In the genomic region with DNA sequence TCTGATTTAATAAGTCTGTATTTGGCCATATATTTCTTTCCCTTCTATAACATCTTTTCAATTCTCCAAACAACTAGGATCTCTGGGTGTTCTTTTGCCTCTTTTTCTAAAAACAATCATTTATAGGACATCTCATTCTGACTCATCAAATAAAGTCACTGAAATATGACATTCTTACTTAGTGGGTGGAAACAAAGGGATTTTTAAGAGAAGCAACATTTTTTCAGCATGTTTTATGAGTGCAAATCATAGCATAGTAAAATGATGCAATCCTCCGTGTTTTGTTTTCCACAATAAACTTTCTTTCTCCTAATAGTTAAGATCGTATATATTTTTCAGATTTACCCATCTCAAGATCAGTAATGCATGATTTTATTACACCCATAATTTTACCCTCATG, we compare ENCODE assay signal across 20 cellular contexts.
DNase-seq lines count a peak whose midpoint lies in the region; ATAC-seq, FAIRE-seq and TF ChIP-seq lines count a peak whose summit lies in the region.
"Had no signal": no experiment of that assay in that cellular context is flagged by ENCODE, and none has a peak within 500 bp of the region (broad histone marks: within the 10 kb centered on the region; RNA-seq: fewer than 3 reads in every experiment).

No MANE protein-coding gene starts in this region.

- H4K5ac ChIP-seq in IMR-90 (ENCODE audit: low read depth, low read length) = no peak overlapping the region

- no peak overlapping the region for H2AK9ac ChIP-seq in IMR-90 (replicated peaks; ENCODE audit: low read depth, low read length, poor library complexity)

- H4K91ac ChIP-seq in IMR-90 (ENCODE audit: insufficient read depth, low read depth, low read length) = no peak overlapping the region

- TF ChIP-seq CTCF in AG09309 (IDR thresholded peaks at IDR 0.05; ENCODE audit: control insufficient read depth, insufficient read depth, low read depth, low read length, missing control alignments) (no peak), IMR-90 (conservative IDR thresholded peaks at IDR 0.05; ENCODE audit: low read depth, low read length) (no peak), brain microvascular endothelial cell (IDR thresholded peaks at IDR 0.05; ENCODE audit: low read depth, low read length, missing control alignments) (no peak), coronary artery (IDR thresholded peaks at IDR 0.05) (no peak)

- POLR2A ChIA-PET in IMR-90 (lab: Charles Lee; ENCODE audit: unreplicated experiment) = no interaction called here

- no TSS peak for BruUV-seq in IMR-90 (replicated peaks; lab: Mats Ljungman, UMichigan)

- no peak overlapping the region for H3K56ac ChIP-seq in IMR-90 (ENCODE audit: extremely low read depth, insufficient read depth, low read length)

- no peak for TF ChIP-seq RAD21 in IMR-90 (IDR thresholded peaks at IDR 0.05; ENCODE audit: low read length)

- H3K27ac ChIP-seq in IMR-90 (ENCODE audit: insufficient read depth, low read length) (peak overlapping the region; percentile 35; the same call in 1 of the 2 replicates), brain microvascular endothelial cell (peak overlapping the region; percentile 89), coronary artery (no peak overlapping the region)

- H2BK20ac ChIP-seq in IMR-90 (ENCODE audit: low read depth, low read length) = no peak overlapping the region

- no peak for FAIRE-seq in frontal cortex (lab: Jason Lieb, UNC)
- FAIRE-seq: GM19239 had no signal

- no peak overlapping the region for H3K14ac ChIP-seq in IMR-90 (replicated peaks; ENCODE audit: low read depth, low read length)

- H2BK120ac ChIP-seq in IMR-90 (ENCODE audit: low read depth, low read length) = no peak overlapping the region

- no peak overlapping the region for H3K4ac ChIP-seq in IMR-90 (ENCODE audit: low read depth, low read length)

- CTCF ChIA-PET in IMR-90 (lab: Yijun Ruan, JAX) = no interaction called here

- H2AFZ ChIP-seq in IMR-90 (replicated peaks; ENCODE audit: low read length, poor library complexity) = no peak overlapping the region

- H3K9me3 ChIP-seq in IMR-90 (ENCODE audit: control insufficient read depth, insufficient read depth, low read length) = no peaks in the 10 kb centered on the region
- H3K9me3 ChIP-seq: BE2C, mucosa of descending colon had no signal

- H3K36me3 ChIP-seq in IMR-90 (ENCODE audit: control insufficient read depth, insufficient read depth, low read length) (no peaks in the 10 kb centered on the region), brain microvascular endothelial cell (replicated peaks) (no peaks in the 10 kb centered on the region)
- H3K36me3 ChIP-seq: BE2C had no signal

- H3K23ac ChIP-seq in IMR-90 (ENCODE audit: low read depth, low read length) = no peak overlapping the region

- peaks cover 4% of the 10 kb centered on the region for H3K9me1 ChIP-seq in IMR-90 (ENCODE audit: insufficient read depth, low read length)

- H2BK15ac ChIP-seq in IMR-90 (ENCODE audit: low read depth, low read length) = no peak overlapping the region

- H4K20me1 ChIP-seq in IMR-90 (ENCODE audit: insufficient read depth, low read length) = no peaks in the 10 kb centered on the region

- no peak overlapping the region for H4K8ac ChIP-seq in IMR-90 (ENCODE audit: low read depth in 2 of 2, low read length in 2 of 2)

- DNase-seq in AG09309 (ENCODE audit: low read depth) = peak; percentile 86
- DNase-seq in IMR-90 = peak; percentile 77
- DNase-seq in brain microvascular endothelial cell = no peak
- DNase-seq in iris pigment epithelial cell (ENCODE audit: low read depth) = peak; percentile 69
- DNase-seq in frontal cortex (ENCODE audit: low spot score in 2 of 2) = no peak
- DNase-seq in coronary artery (ENCODE audit: low spot score) = no peak
- DNase-seq in KG1 (lab: John Stamatoyannopoulos, UW) = no peak
- DNase-seq: activated CD8-positive, alpha-beta T cell treated with anti-CD3 and anti-CD28 coated beads, Interleukin-2, amount 10 ng/mL, durations not matched to agents 7 days and 5 days; activated gamma-delta T cell treated with Interleukin-2 at 50 U/mL for 16 hours; BE2C; DND-41; immature natural killer cell; Karpas-422; mucosa of descending colon; NCI-H187 treated with DMSO at 0.1 percent for 48 hours; NCI-H69; posterior cingulate gyrus; stimulated activated CD8-positive, alpha-beta memory T cell treated with anti-CD3 and anti-CD28 coated beads, Interleukin-4, amount 100 ng/mL, for 48 hours had no signal

- in situ Hi-C loops in IMR-90 (cut with MboI; ENCODE audit: low sequenced_read_pairs) = no loop called here
- in situ Hi-C loops in brain microvascular endothelial cell (cut with HindIII; ENCODE audit: low pct_ligation_motif_present, low sequenced_read_pairs) = no loop called here

- no peak overlapping the region for H3K18ac ChIP-seq in IMR-90 (ENCODE audit: low read depth, low read length)

- no CpG with 5 or more reads among the region's 2 CpGs for WGBS in IMR-90 (ENCODE audit: extremely low coverage in 2 of 2, insufficient read length in 1 of 2), 2 experiments

- intact Hi-C loops in IMR-90 (cut with micrococcal nuclease) = no loop called here

- no peaks in the 10 kb centered on the region for H3K79me1 ChIP-seq in IMR-90 (ENCODE audit: low read depth in 1 of 2, low read length in 2 of 2)

- dilution Hi-C loops in IMR-90 (cut with HindIII; ENCODE audit: low sequenced_read_pairs, unreplicated experiment) = no loop called here

- 0 out of 2 replicates have a peak, but pooled peaks cover 3% of the 10 kb centered on the region for H3K4me1 ChIP-seq in IMR-90 (ENCODE audit: control insufficient read depth, insufficient read depth, low read length)
- H3K4me1 ChIP-seq: BE2C had no signal

- no peak overlapping the region for H3K9ac ChIP-seq in IMR-90 (ENCODE audit: low read depth, low read length)

- H3K27me3 ChIP-seq in IMR-90 (ENCODE audit: control insufficient read depth, insufficient read depth, low read length) (no peaks in the 10 kb centered on the region), brain microvascular endothelial cell (replicated peaks) (no peaks in the 10 kb centered on the region)
- H3K27me3 ChIP-seq: BE2C had no signal

- H3K4me2 ChIP-seq in IMR-90 (ENCODE audit: low read depth, low read length) = peak overlapping the region; percentile 5; the same call in 1 of the 2 replicates

- ATAC-seq in IMR-90 (ENCODE audit: low read depth) = peak; percentile 43; the same call in 1 of the 2 replicates
- no peak for ATAC-seq in GM21528 (IDR thresholded peaks at IDR 0.05; ENCODE audit: low FRiP score, unreplicated experiment)
- ATAC-seq: activated CD8-positive, alpha-beta T cell treated with anti-CD3 and anti-CD28 coated beads, Interleukin-2, amount 10 ng/mL, durations not matched to agents 7 days and 5 days; mucosa of descending colon had no signal

- H2AK5ac ChIP-seq in IMR-90 (ENCODE audit: low read depth, low read length) = no peak overlapping the region

- no peak for TF ChIP-seq POLR2A in IMR-90 (IDR thresholded peaks at IDR 0.05; ENCODE audit: low read depth, low read length)

- H3K4me3 ChIP-seq in AG09309 (ENCODE audit: control insufficient read depth, low read depth, low read length) (no peak overlapping the region), IMR-90 (ENCODE audit: insufficient read depth, low read depth, low read length) (no peak overlapping the region), brain microvascular endothelial cell (ENCODE audit: low read depth, low read length) (no peak overlapping the region), coronary artery (no peak overlapping the region)
- H3K4me3 ChIP-seq: mucosa of descending colon had no signal

- peak overlapping the region; percentile 26 for H2BK5ac ChIP-seq in IMR-90 (ENCODE audit: low read depth, low read length, poor library complexity, severe bottlenecking)

TF ChIP-seq in IMR-90, 13 proteins besides CTCF, POLR2A, EP300 and RAD21:
- TF ChIP-seq FOS (IDR thresholded peaks at IDR 0.05; ENCODE audit: low read depth, low read length) = peak; percentile 13; the same call in 1 of the 2 replicates
- no peak for TF ChIP-seq CHD1 (IDR thresholded peaks at IDR 0.05; ENCODE audit: low read depth, low read length)
- peak; percentile 96 for TF ChIP-seq CEBPB (IDR thresholded peaks at IDR 0.05; ENCODE audit: low read depth, low read length)
- TF ChIP-seq, protein P1, sequence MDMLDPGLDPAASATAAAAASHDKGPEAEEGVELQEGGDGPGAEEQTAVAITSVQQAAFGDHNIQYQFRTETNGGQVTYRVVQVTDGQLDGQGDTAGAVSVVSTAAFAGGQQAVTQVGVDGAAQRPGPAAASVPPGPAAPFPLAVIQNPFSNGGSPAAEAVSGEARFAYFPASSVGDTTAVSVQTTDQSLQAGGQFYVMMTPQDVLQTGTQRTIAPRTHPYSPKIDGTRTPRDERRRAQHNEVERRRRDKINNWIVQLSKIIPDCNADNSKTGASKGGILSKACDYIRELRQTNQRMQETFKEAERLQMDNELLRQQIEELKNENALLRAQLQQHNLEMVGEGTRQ (IDR thresholded peaks at IDR 0.05; ENCODE audit: low read depth, low read length) = no peak
- no peak for TF ChIP-seq MXI1 (IDR thresholded peaks at IDR 0.05; ENCODE audit: borderline replicate concordance, low read depth, low read length)
- TF ChIP-seq, protein P2, sequence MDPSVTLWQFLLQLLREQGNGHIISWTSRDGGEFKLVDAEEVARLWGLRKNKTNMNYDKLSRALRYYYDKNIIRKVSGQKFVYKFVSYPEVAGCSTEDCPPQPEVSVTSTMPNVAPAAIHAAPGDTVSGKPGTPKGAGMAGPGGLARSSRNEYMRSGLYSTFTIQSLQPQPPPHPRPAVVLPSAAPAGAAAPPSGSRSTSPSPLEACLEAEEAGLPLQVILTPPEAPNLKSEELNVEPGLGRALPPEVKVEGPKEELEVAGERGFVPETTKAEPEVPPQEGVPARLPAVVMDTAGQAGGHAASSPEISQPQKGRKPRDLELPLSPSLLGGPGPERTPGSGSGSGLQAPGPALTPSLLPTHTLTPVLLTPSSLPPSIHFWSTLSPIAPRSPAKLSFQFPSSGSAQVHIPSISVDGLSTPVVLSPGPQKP (IDR thresholded peaks at IDR 0.05; ENCODE audit: borderline replicate concordance, low read depth, low read length) = no peak
- TF ChIP-seq MAFK (IDR thresholded peaks at IDR 0.05; ENCODE audit: low read depth, low read length) = peak; percentile 17; the same call in 1 of the 2 replicates
- TF ChIP-seq SMC3 (IDR thresholded peaks at IDR 0.05; ENCODE audit: low read depth, low read length) = no peak
- no peak for TF ChIP-seq NFE2L2 (IDR thresholded peaks at IDR 0.05; ENCODE audit: low read depth, low read length)
- TF ChIP-seq MAZ (IDR thresholded peaks at IDR 0.05; ENCODE audit: borderline replicate concordance, low read depth, low read length) = no peak

Comparison
In these comparisons a context has a peak if more than half of its experiments do, and no peak if none do; other contexts are left out.
1. DNase-seq: peak in AG09309 (single experiment), IMR-90 (single experiment) and iris pigment epithelial cell (single experiment); none in brain microvascular endothelial cell (single experiment), frontal cortex (0 of 2), coronary artery (single experiment) and KG1 (single experiment).
2. H3K27ac ChIP-seq: peak in IMR-90 (single experiment) and brain microvascular endothelial cell (single experiment); none in coronary artery (0 of 2).